Comparison of ENCODE assay signal across 11 cellular contexts in genomic region chr3:142886938-142887337, GRCh38.
A peak's percentile ranks its signal among the peaks of the same experiment; 100 is the strongest.
DNase-seq lines count a peak whose midpoint lies in the region; ATAC-seq and TF ChIP-seq lines count a peak whose summit lies in the region.
"Had no signal": no experiment of that assay in that cellular context is flagged by ENCODE, and none has a peak within 500 bp of the region (broad histone marks: within the 10 kb centered on the region; RNA-seq: fewer than 3 reads in every experiment).

No MANE protein-coding gene starts in this region.

- TF ChIP-seq CTCF in RWPE2 (IDR thresholded peaks at IDR 0.05; ENCODE audit: poor library complexity, severe bottlenecking): no peak
- TF ChIP-seq CTCF in fibroblast of mammary gland (conservative IDR thresholded peaks at IDR 0.05; ENCODE audit: control insufficient read depth, insufficient read depth, low read depth, low read length): no peak

- no peak overlapping the region for H3K27ac ChIP-seq in RWPE2 (ENCODE audit: poor library complexity, severe bottlenecking)
- H3K27ac ChIP-seq: upper lobe of left lung had no signal

- peaks cover 7% of the 10 kb centered on the region for H3K27me3 ChIP-seq in RWPE2 (ENCODE audit: insufficient read depth, poor library complexity, severe bottlenecking)
- H3K27me3 ChIP-seq: upper lobe of left lung had no signal

- peak; percentile 52; the same call in 2 of the 3 replicates for ATAC-seq in RWPE2 (ENCODE audit: low read depth)
- ATAC-seq in HG03469 (IDR thresholded peaks at IDR 0.05; ENCODE audit: unreplicated experiment): no peak
- ATAC-seq in HG02852 (IDR thresholded peaks at IDR 0.05; ENCODE audit: unreplicated experiment): no peak

- H3K36me3 ChIP-seq in RWPE2 (ENCODE audit: low read depth): no peaks in the 10 kb centered on the region
- H3K36me3 ChIP-seq: upper lobe of left lung had no signal

- H3K4me3 ChIP-seq in RWPE2 (ENCODE audit: severe bottlenecking) (no peak overlapping the region), fibroblast of mammary gland (ENCODE audit: control insufficient read depth, low read depth, low read length) (no peak overlapping the region)
- H3K4me3 ChIP-seq: upper lobe of left lung had no signal

- no peaks in the 10 kb centered on the region for H3K4me1 ChIP-seq in RWPE2 (ENCODE audit: insufficient read depth, poor library complexity, severe bottlenecking)

- DNase-seq in NOMO-1 treated with DMSO at 0.1 percent for 48 hours (lab: John Stamatoyannopoulos, UW; ENCODE audit: unreplicated experiment) (peak; percentile 53), NOMO-1 treated with dmso at 0.1 percent for 144 hours (lab: John Stamatoyannopoulos, UW; ENCODE audit: unreplicated experiment) (no peak), RWPE2 (ENCODE audit: low spot score) (no peak), fibroblast of mammary gland (ENCODE audit: low read depth) (peak; percentile 80), stromal cell of bone marrow (ENCODE audit: low read depth) (peak; percentile 59), NCI-H748 (lab: John Stamatoyannopoulos, UW; ENCODE audit: unreplicated experiment) (no peak)
- DNase-seq: H7, NCI-H510A treated with DMSO at 0.1 percent for 48 hours, upper lobe of left lung had no signal

- H3K9me3 ChIP-seq in RWPE2 (ENCODE audit: severe bottlenecking): no peaks in the 10 kb centered on the region
- H3K9me3 ChIP-seq: upper lobe of left lung had no signal

Comparison
In these comparisons a context has a peak if more than half of its experiments do, and no peak if none do; other contexts are left out.
1. DNase-seq: peak in NOMO-1 treated with DMSO at 0.1 percent for 48 hours (single experiment), fibroblast of mammary gland (single experiment) and stromal cell of bone marrow (single experiment); none in NOMO-1 treated with dmso at 0.1 percent for 144 hours (single experiment), RWPE2 (single experiment) and NCI-H748 (single experiment).